In the genomic region with DNA sequence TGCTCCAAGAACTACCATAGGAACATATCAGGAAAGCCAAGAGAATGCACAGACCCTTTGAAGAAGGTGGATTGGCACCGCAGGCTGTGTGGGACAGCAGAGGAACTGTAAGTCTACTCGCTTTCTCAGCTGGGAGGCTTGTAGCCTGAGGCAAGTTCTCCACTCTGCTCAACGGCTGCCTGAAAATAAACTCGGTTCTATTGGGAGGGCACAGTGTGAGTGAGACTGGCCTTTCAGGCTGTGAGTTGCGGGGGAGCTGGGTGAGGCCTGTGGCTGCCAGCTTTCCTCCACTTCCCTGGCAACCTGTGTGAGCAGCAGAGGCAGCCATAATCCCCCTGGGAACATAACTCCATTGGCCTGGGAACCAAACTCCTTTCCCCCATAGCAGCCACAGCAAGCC, we compare ENCODE assay signal across 18 cellular contexts.
DNase-seq lines count a peak whose midpoint lies in the region; ATAC-seq and TF ChIP-seq lines count a peak whose summit lies in the region.
"Had no signal": no experiment of that assay in that cellular context is flagged by ENCODE, and none has a peak within 500 bp of the region (broad histone marks: within the 10 kb centered on the region; RNA-seq: fewer than 3 reads in every experiment).

No MANE protein-coding gene starts in this region.

- H3K4me3 ChIP-seq in NB4 (ENCODE audit: low read depth, low read length): no peak overlapping the region
- peak overlapping the region; percentile 16; the same call in 1 of the 2 replicates for H3K4me3 ChIP-seq in SK-N-MC
- H3K4me3 ChIP-seq: A549 had no signal

- no peaks in the 10 kb centered on the region for H3K36me3 ChIP-seq in SK-N-MC (ENCODE audit: insufficient read depth, low read length)

- no peak overlapping the region for H3K9ac ChIP-seq in SK-N-MC (ENCODE audit: insufficient read length)
- H3K9ac ChIP-seq: SK-N-SH had no signal

- H3K27ac ChIP-seq in SK-N-MC: peak overlapping the region; percentile 51; the same call in 1 of the 2 replicates
- H3K27ac ChIP-seq: A549, C4-2B had no signal

- TF ChIP-seq CTCF in NB4 (IDR thresholded peaks at IDR 0.05; ENCODE audit: low read depth, low read length): no peak

- H3K9me3 ChIP-seq in SK-N-MC (ENCODE audit: low read depth, low read length): no peaks in the 10 kb centered on the region
- H3K9me3 ChIP-seq: A549, SK-N-SH had no signal

- TF ChIP-seq POLR2A in NB4 (IDR thresholded peaks at IDR 0.05; ENCODE audit: extremely low read depth, insufficient read length): no peak

- DNase-seq in Daoy (ENCODE audit: low read depth) (peak; percentile 5), NB4 (ENCODE audit: low read depth) (peak; percentile 5), SK-N-MC (ENCODE audit: low read depth, low spot score) (peak; percentile 30), left kidney (ENCODE audit: low read depth, low spot score) (peak; percentile 1)
- DNase-seq: HCEC 1CT, KG1, NCI-H1092, NCI-H187, NCI-H2171, SK-N-SH, T-cell had no signal

- no peak for ATAC-seq in HG02623 (IDR thresholded peaks at IDR 0.05; ENCODE audit: unreplicated experiment)
- ATAC-seq in HG03378 (IDR thresholded peaks at IDR 0.05; ENCODE audit: unreplicated experiment): no peak
- no peak for ATAC-seq in HG02642 (IDR thresholded peaks at IDR 0.05; ENCODE audit: poor library complexity, unreplicated experiment)
- ATAC-seq: A549, HepG2, Right ventricle myocardium inferior, T-cell had no signal
